ENCODE assay signal across 8 cellular contexts in the genomic region with DNA sequence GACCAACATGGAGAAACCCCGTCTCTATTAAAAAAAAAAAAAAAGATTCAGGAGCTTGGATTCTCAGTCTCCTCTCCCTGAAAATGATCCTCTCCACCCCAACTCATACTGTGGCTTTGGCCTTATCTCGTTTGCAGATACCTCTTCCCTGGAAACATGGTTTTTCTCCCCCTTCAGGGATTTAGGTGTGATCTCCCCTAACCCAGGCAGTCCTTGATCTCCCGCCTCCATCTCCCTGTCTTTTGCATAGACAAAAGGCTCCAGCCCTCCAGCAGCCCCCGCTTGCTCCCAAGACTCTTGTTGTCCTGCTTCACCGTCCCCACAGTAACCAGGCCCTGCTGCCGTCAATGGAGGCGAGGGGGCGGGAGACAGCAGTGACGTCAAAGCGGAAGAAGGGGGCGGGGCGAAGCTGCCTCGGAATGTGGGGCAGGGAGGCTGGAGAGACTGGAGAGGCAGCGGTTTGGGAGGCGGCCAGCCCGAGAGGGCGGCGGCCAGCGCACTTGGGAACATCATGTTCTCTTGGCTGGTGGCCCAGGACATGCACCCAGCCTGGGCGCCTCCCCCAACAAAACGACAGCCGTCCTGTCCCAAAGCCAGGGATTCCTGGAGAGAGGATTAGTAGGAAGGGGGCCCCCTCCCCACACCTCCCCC. TPM values are rescaled to one million over a fixed set of nuclear protein-coding genes. Genes with fewer than 3 reads are reported as not detected.
DNase-seq lines count a peak whose midpoint lies in the region; ATAC-seq and TF ChIP-seq lines count a peak whose summit lies in the region.

No MANE protein-coding gene starts in this region.

- no peaks in the 10 kb centered on the region for H3K27me3 Mint-ChIP-seq in natural killer cell (ENCODE audit: low read depth in 2 of 2)

- intact Hi-C loops in natural killer cell (cut with micrococcal nuclease), result loop anchor here (10.0 kb wide), 1 partner anchor 801 kb away; no protein-coding TSS in a partner anchor

- H3K4me1 Mint-ChIP-seq in natural killer cell, result peaks cover 10 to 39% of the 10 kb centered on the region in 2 donors
- H3K4me1 Mint-ChIP-seq in stimulated activated effector memory CD8-positive, alpha-beta T cell treated with anti-CD3 and anti-CD28 coated beads, Interleukin-12 subunit alpha, Interleukin-12 subunit beta, amount 100 ng/mL, for 72 hours, result peaks cover 17% of the 10 kb centered on the region

- H3K4me3 Mint-ChIP-seq in natural killer cell, result peak overlapping the region; percentile 87
- H3K4me3 Mint-ChIP-seq in stimulated activated effector memory CD8-positive, alpha-beta T cell treated with anti-CD3 and anti-CD28 coated beads, Interleukin-12 subunit alpha, Interleukin-12 subunit beta, amount 100 ng/mL, for 72 hours, result no peak overlapping the region

- no peak for TF ChIP-seq CTCF in BJ (IDR thresholded peaks at IDR 0.05; ENCODE audit: insufficient read depth, low read depth, low read length)
- no peak for TF ChIP-seq CTCF in RWPE2 (IDR thresholded peaks at IDR 0.05; ENCODE audit: poor library complexity, severe bottlenecking)
- TF ChIP-seq CTCF in fibroblast of pulmonary artery (IDR thresholded peaks at IDR 0.05; ENCODE audit: low read length, missing control alignments), result no peak
- no peak for TF ChIP-seq CTCF in natural killer cell (IDR thresholded peaks at IDR 0.05)

- peak overlapping the region; percentile 98 for H3K27ac ChIP-seq in RWPE2 (ENCODE audit: poor library complexity, severe bottlenecking)

- H3K4me3 ChIP-seq in BJ (ENCODE audit: low read depth, low read length), result no peak overlapping the region
- peak overlapping the region; percentile 82 for H3K4me3 ChIP-seq in RWPE2 (ENCODE audit: severe bottlenecking)
- peak overlapping the region; percentile 79 for H3K4me3 ChIP-seq in fibroblast of pulmonary artery (replicated peaks; ENCODE audit: low read depth, low read length)

- H3K9me3 Mint-ChIP-seq in natural killer cell, result no peaks in the 10 kb centered on the region
- H3K9me3 Mint-ChIP-seq in stimulated activated effector memory CD8-positive, alpha-beta T cell treated with anti-CD3 and anti-CD28 coated beads, Interleukin-12 subunit alpha, Interleukin-12 subunit beta, amount 100 ng/mL, for 72 hours, result no peaks in the 10 kb centered on the region

- peak; percentile 24 for ATAC-seq in RWPE2 (ENCODE audit: low read depth)
- ATAC-seq in natural killer cell, result peak in 2 of 3 donors; percentile 4 to 5
- ATAC-seq in stimulated activated effector memory CD8-positive, alpha-beta T cell treated with anti-CD3 and anti-CD28 coated beads, Interleukin-12 subunit alpha, Interleukin-12 subunit beta, amount 100 ng/mL, for 72 hours, result no peak
- no peak for ATAC-seq in GM21360 (IDR thresholded peaks at IDR 0.05; ENCODE audit: unreplicated experiment)

- POLR2A ChIA-PET in BJ (lab: Charles Lee), result interaction anchor here (1.2 kb wide), 1 partner anchor 19 kb away, joined by 3 read pairs; no protein-coding TSS in a partner anchor

- CTCF ChIA-PET in BJ (lab: Yijun Ruan, JAX), result interaction anchor here (0.8 to 2.0 kb wide), 6 partner anchors 10 to 68 kb away, joined by 3 to 9 read pairs (median 4); no protein-coding TSS in a partner anchor

- DNase-seq in BJ (ENCODE audit: low read depth), result peak; percentile 97
- DNase-seq in HPDE6-E6E7 (ENCODE audit: extremely low spot score), result peak; percentile 67
- peak; percentile 98 for DNase-seq in RWPE2 (ENCODE audit: low spot score)
- peak; percentile 74 for DNase-seq in activated gamma-delta T cell treated with Interleukin-2 at 50 U/mL for 16 hours
- DNase-seq in fibroblast of pulmonary artery (ENCODE audit: low read depth), result peak; percentile 100
- peak; percentile 88 for DNase-seq in natural killer cell
- peak; percentile 77 to 90 for DNase-seq in stimulated activated effector memory CD8-positive, alpha-beta T cell treated with anti-CD3 and anti-CD28 coated beads, Interleukin-12 subunit alpha, Interleukin-12 subunit beta, amount 100 ng/mL, for 72 hours (ENCODE audit: low spot score in 2 of 2)

- H3K36me3 ChIP-seq in BJ (ENCODE audit: control insufficient read depth, insufficient read depth, low read length) (peaks cover 9% of the 10 kb centered on the region), RWPE2 (ENCODE audit: low read depth) (peaks cover 67% of the 10 kb centered on the region)

- no peaks in the 10 kb centered on the region for H3K27me3 ChIP-seq in BJ (ENCODE audit: control insufficient read depth, insufficient read depth, low read length)
- no peaks in the 10 kb centered on the region for H3K27me3 ChIP-seq in RWPE2 (ENCODE audit: insufficient read depth, poor library complexity, severe bottlenecking)

- no peak overlapping the region for H3K27ac Mint-ChIP-seq in natural killer cell
- no peak overlapping the region for H3K27ac Mint-ChIP-seq in stimulated activated effector memory CD8-positive, alpha-beta T cell treated with anti-CD3 and anti-CD28 coated beads, Interleukin-12 subunit alpha, Interleukin-12 subunit beta, amount 100 ng/mL, for 72 hours

- H3K9me3 ChIP-seq in RWPE2 (ENCODE audit: severe bottlenecking), result no peaks in the 10 kb centered on the region

- no peaks in the 10 kb centered on the region for H3K36me3 Mint-ChIP-seq in natural killer cell
- H3K36me3 Mint-ChIP-seq in stimulated activated effector memory CD8-positive, alpha-beta T cell treated with anti-CD3 and anti-CD28 coated beads, Interleukin-12 subunit alpha, Interleukin-12 subunit beta, amount 100 ng/mL, for 72 hours, result peaks cover 14% of the 10 kb centered on the region

- H3K4me1 ChIP-seq in RWPE2 (ENCODE audit: insufficient read depth, poor library complexity, severe bottlenecking), result peaks cover 16% of the 10 kb centered on the region

RNA-seq across cellular contexts. Expression of a gene that starts 1.9 kb away (rescaled TPM):
- 5.1 and 7.7 TPM in 2 replicates for polyA plus RNA-seq in BJ (2011; rRNA removed)
- 11.4 and 32.7 TPM in 2 replicates for polyA minus RNA-seq in BJ (2011; rRNA and poly(A)+ RNA removed)
- total RNA-seq in natural killer cell, result 1,000 to 10,000 TPM in 1 of 3 donors, 100 to 1,000 TPM in 2; 636 to 1,422 (median 923) TPM

RNA-seq across cellular contexts. Expression of a gene that starts 8.7 kb away (rescaled TPM):
- polyA plus RNA-seq in BJ (2011; rRNA removed), result 20.1 and 22.8 TPM in 2 replicates
- 7.4 and 9.6 TPM in 2 replicates for polyA minus RNA-seq in BJ (2011; rRNA and poly(A)+ RNA removed)
- 100 to 1,000 TPM; 191 to 315 (median 234) TPM for total RNA-seq in natural killer cell

RNA-seq across cellular contexts. Expression of a gene that starts 22.1 kb away (rescaled TPM):
- 13.6 and 14.5 TPM in 2 replicates for polyA plus RNA-seq in BJ (2011; rRNA removed)
- polyA minus RNA-seq in BJ (2011; rRNA and poly(A)+ RNA removed), result 52.2 and 57.1 TPM in 2 replicates
- 100 to 1,000 TPM in 1 of 3 donors, 10 to 100 TPM in 2; 48.9 to 101 (median 96.1) TPM for total RNA-seq in natural killer cell

RNA-seq across cellular contexts. Expression of a gene that starts 30.2 kb away (rescaled TPM):
- polyA plus RNA-seq in BJ (2011; rRNA removed), result not detected in 2 replicates
- 0.09 TPM in 1 of 2 replicates, not detected in the other for polyA minus RNA-seq in BJ (2011; rRNA and poly(A)+ RNA removed)
- under 1 TPM; 0.50 to 0.77 (median 0.61) TPM for total RNA-seq in natural killer cell

RNA-seq across cellular contexts. Expression of a gene that starts 35.8 kb away (rescaled TPM):
- 0.04 and 0.10 TPM in 2 replicates for polyA plus RNA-seq in BJ (2011; rRNA removed)
- 0.05 TPM in 1 of 2 replicates, not detected in the other for polyA minus RNA-seq in BJ (2011; rRNA and poly(A)+ RNA removed)
- not detected for total RNA-seq in natural killer cell

Comparison
In these comparisons a context has a peak if more than half of its experiments do, and no peak if none do; other contexts are left out.
1. ATAC-seq: peak in RWPE2 (single experiment) and natural killer cell (2 of 3); none in stimulated activated effector memory CD8-positive, alpha-beta T cell treated with anti-CD3 and anti-CD28 coated beads, Interleukin-12 subunit alpha, Interleukin-12 subunit beta, amount 100 ng/mL, for 72 hours (single experiment) and GM21360 (single experiment).
2. Peak in every context shown above with its lines, with median percentiles within 50 percentile points of each other: DNase-seq.